8 cellular contexts compared by ENCODE assay signal in the genomic region with DNA sequence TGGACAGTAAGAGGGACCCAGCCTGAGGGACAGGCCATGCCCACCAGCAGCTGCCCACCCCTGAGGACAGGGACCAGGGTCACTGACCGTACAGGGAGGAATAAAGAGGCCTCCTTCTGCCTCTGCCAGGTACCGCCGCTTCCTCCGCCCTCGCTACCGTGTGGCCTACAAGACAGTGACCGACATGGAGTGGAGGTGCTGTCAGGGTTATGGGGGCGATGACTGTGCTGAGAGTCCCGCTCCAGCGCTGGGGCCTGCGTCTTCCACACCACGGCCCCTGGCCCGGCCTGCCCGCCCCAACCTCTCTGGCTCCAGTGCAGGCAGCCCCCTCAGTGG.
A peak's percentile ranks its signal among the peaks of the same experiment; 100 is the strongest.
DNase-seq lines count a peak whose midpoint lies in the region; ATAC-seq and TF ChIP-seq lines count a peak whose summit lies in the region.

No MANE protein-coding gene starts in this region.

- peaks cover 25% of the 10 kb centered on the region for H3K79me2 ChIP-seq in ACC112 (ENCODE audit: control insufficient read depth, insufficient read depth, low read length, unreplicated experiment)

- no peaks in the 10 kb centered on the region for H3K36me3 Mint-ChIP-seq in nephron progenitor cell (ENCODE audit: low read depth)

- DNase-seq in coronary artery (ENCODE audit: low spot score) = no peak
- DNase-seq in nephron progenitor cell = no peak
- DNase-seq in AML-193 (lab: John Stamatoyannopoulos, UW) = no peak
- no peak for DNase-seq in NCI-H2227 treated with DMSO at 0.1 percent for 48 hours (lab: John Stamatoyannopoulos, UW)
- DNase-seq in HCEC 1CT = no peak

- peaks cover 24% of the 10 kb centered on the region for H3K4me1 ChIP-seq in ACC112 (ENCODE audit: control insufficient read depth, insufficient read depth, low read length, unreplicated experiment)

- H3K4me1 Mint-ChIP-seq in nephron progenitor cell = peaks cover 72% of the 10 kb centered on the region

- H3K27ac Mint-ChIP-seq in nephron progenitor cell = no peak overlapping the region

- H3K9me3 Mint-ChIP-seq in nephron progenitor cell = no peaks in the 10 kb centered on the region

- H3K9me3 ChIP-seq in KOPT-K1 (ENCODE audit: insufficient read depth, low read length, poor library complexity, severe bottlenecking) = no peaks in the 10 kb centered on the region

- TF ChIP-seq CTCF in coronary artery (IDR thresholded peaks at IDR 0.05) (no peak), nephron progenitor cell (IDR thresholded peaks at IDR 0.05) (no peak)

- H3K27me3 ChIP-seq in ACC112 (ENCODE audit: insufficient read depth, low read length) = no peaks in the 10 kb centered on the region

- H3K4me3 ChIP-seq in ACC112 (ENCODE audit: low read depth, low read length) (peak overlapping the region; percentile 93), coronary artery (peak overlapping the region; percentile 90)

- ATAC-seq in HG03196 (IDR thresholded peaks at IDR 0.05; ENCODE audit: unreplicated experiment) = no peak

- H3K27ac ChIP-seq in ACC112 (ENCODE audit: low read depth, low read length) = peak overlapping the region; percentile 62
- peak overlapping the region; percentile 92 for H3K27ac ChIP-seq in KOPT-K1 (ENCODE audit: low read depth, low read length, poor library complexity, severe bottlenecking)
- H3K27ac ChIP-seq in coronary artery = peak overlapping the region; percentile 95 to 96

- H3K4me3 Mint-ChIP-seq in nephron progenitor cell = peak overlapping the region; percentile 72

- H3K36me3 ChIP-seq in ACC112 (ENCODE audit: insufficient read depth, low read length) (no peaks in the 10 kb centered on the region), KOPT-K1 (ENCODE audit: insufficient read depth, low read length) (no peaks in the 10 kb centered on the region)

- peaks cover 5% of the 10 kb centered on the region for H3K27me3 Mint-ChIP-seq in nephron progenitor cell (ENCODE audit: low read depth, poor library complexity)

- H2AFZ ChIP-seq in ACC112 (ENCODE audit: low read length, unreplicated experiment) = no peak overlapping the region
